Comparison of ENCODE assay signal across 11 cellular contexts in genomic region chr6:54992789-54993188, GRCh38.
DNase-seq lines count a peak whose midpoint lies in the region; ATAC-seq and TF ChIP-seq lines count a peak whose summit lies in the region.
"Had no signal": no experiment of that assay in that cellular context is flagged by ENCODE, and none has a peak within 500 bp of the region (broad histone marks: within the 10 kb centered on the region; RNA-seq: fewer than 3 reads in every experiment).

No MANE protein-coding gene starts in this region.

- DNase-seq in GM10266 (ENCODE audit: extremely low spot score), result no peak
- DNase-seq in RPMI8226, result peak; percentile 12
- DNase-seq in iPS-NIHi11 (ENCODE audit: low spot score), result peak; percentile 12
- no peak for DNase-seq in pons (ENCODE audit: low spot score)
- DNase-seq in NCI-H2196 (lab: John Stamatoyannopoulos, UW; ENCODE audit: unreplicated experiment), result no peak
- DNase-seq in GF-D8 (lab: John Stamatoyannopoulos, UW), result no peak
- DNase-seq: activated effector memory CD4-positive, alpha-beta T cell treated with anti-CD3 and anti-CD28 coated beads, Interleukin-2, amount 50 U/mL, for 16 hours; islet precursor cell; stimulated activated CD4-positive, alpha-beta T cell treated with anti-CD3 and anti-CD28 coated beads, Interleukin-2, amount 100 ng/mL, for 24 hours had no signal

- peak; percentile 36 for TF ChIP-seq CTCF in GM10266 (IDR thresholded peaks at IDR 0.05; ENCODE audit: control insufficient read depth, insufficient read depth, low read depth, missing control alignments)

- ATAC-seq in HG02623 (IDR thresholded peaks at IDR 0.05; ENCODE audit: unreplicated experiment) (peak; percentile 79), HG03442 (IDR thresholded peaks at IDR 0.05; ENCODE audit: unreplicated experiment) (no peak)

Comparison
In these comparisons a context has a peak if more than half of its experiments do, and no peak if none do; other contexts are left out.
1. DNase-seq: peak in RPMI8226 (single experiment) and iPS-NIHi11 (single experiment); none in GM10266 (single experiment), pons (single experiment), NCI-H2196 (single experiment) and GF-D8 (single experiment).